Comparison of ENCODE assay signal across 1 cellular context in the genomic region with DNA sequence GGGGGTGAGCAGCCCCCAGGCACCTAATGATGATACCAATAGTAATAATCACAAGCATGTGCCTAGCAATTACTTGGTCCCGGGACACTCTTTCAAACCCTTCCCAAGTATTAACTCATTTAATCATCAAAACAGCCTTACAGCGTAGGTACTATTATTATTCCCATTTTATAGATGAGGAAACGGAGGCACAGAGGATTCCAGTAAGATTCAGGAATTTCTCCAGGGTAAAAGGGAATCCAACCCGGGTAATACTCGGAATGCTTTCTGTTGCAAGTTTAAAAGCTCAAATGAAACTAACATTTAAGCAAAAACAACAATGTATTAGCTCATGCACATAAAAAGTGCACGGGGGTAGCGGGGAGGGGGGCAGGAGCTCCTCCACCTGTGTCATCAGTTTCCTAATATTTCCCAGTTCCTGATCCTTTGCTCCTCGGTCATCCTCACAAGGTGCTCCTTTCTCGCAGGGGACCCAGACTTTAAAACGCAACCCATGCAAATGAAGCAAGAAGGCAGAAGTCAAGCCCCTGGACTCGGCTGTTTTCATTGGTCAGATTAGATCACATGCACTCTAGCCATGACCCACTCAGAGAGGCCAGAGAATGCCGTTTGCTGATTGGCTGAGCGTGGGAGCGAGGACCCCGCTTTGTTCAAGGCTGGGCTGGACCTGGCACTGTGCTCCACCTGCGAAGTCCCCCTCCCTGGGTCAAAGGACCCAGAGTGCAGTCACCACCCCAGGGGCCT.
A peak's percentile ranks its signal among the peaks of the same experiment; 100 is the strongest.
TF ChIP-seq lines count a peak whose summit lies in the region.

No MANE protein-coding gene starts in this region.

TF ChIP-seq in K562, 482 proteins besides CTCF, POLR2A, EP300 and RAD21 (continued from another document):
- TF ChIP-seq, protein P1, sequence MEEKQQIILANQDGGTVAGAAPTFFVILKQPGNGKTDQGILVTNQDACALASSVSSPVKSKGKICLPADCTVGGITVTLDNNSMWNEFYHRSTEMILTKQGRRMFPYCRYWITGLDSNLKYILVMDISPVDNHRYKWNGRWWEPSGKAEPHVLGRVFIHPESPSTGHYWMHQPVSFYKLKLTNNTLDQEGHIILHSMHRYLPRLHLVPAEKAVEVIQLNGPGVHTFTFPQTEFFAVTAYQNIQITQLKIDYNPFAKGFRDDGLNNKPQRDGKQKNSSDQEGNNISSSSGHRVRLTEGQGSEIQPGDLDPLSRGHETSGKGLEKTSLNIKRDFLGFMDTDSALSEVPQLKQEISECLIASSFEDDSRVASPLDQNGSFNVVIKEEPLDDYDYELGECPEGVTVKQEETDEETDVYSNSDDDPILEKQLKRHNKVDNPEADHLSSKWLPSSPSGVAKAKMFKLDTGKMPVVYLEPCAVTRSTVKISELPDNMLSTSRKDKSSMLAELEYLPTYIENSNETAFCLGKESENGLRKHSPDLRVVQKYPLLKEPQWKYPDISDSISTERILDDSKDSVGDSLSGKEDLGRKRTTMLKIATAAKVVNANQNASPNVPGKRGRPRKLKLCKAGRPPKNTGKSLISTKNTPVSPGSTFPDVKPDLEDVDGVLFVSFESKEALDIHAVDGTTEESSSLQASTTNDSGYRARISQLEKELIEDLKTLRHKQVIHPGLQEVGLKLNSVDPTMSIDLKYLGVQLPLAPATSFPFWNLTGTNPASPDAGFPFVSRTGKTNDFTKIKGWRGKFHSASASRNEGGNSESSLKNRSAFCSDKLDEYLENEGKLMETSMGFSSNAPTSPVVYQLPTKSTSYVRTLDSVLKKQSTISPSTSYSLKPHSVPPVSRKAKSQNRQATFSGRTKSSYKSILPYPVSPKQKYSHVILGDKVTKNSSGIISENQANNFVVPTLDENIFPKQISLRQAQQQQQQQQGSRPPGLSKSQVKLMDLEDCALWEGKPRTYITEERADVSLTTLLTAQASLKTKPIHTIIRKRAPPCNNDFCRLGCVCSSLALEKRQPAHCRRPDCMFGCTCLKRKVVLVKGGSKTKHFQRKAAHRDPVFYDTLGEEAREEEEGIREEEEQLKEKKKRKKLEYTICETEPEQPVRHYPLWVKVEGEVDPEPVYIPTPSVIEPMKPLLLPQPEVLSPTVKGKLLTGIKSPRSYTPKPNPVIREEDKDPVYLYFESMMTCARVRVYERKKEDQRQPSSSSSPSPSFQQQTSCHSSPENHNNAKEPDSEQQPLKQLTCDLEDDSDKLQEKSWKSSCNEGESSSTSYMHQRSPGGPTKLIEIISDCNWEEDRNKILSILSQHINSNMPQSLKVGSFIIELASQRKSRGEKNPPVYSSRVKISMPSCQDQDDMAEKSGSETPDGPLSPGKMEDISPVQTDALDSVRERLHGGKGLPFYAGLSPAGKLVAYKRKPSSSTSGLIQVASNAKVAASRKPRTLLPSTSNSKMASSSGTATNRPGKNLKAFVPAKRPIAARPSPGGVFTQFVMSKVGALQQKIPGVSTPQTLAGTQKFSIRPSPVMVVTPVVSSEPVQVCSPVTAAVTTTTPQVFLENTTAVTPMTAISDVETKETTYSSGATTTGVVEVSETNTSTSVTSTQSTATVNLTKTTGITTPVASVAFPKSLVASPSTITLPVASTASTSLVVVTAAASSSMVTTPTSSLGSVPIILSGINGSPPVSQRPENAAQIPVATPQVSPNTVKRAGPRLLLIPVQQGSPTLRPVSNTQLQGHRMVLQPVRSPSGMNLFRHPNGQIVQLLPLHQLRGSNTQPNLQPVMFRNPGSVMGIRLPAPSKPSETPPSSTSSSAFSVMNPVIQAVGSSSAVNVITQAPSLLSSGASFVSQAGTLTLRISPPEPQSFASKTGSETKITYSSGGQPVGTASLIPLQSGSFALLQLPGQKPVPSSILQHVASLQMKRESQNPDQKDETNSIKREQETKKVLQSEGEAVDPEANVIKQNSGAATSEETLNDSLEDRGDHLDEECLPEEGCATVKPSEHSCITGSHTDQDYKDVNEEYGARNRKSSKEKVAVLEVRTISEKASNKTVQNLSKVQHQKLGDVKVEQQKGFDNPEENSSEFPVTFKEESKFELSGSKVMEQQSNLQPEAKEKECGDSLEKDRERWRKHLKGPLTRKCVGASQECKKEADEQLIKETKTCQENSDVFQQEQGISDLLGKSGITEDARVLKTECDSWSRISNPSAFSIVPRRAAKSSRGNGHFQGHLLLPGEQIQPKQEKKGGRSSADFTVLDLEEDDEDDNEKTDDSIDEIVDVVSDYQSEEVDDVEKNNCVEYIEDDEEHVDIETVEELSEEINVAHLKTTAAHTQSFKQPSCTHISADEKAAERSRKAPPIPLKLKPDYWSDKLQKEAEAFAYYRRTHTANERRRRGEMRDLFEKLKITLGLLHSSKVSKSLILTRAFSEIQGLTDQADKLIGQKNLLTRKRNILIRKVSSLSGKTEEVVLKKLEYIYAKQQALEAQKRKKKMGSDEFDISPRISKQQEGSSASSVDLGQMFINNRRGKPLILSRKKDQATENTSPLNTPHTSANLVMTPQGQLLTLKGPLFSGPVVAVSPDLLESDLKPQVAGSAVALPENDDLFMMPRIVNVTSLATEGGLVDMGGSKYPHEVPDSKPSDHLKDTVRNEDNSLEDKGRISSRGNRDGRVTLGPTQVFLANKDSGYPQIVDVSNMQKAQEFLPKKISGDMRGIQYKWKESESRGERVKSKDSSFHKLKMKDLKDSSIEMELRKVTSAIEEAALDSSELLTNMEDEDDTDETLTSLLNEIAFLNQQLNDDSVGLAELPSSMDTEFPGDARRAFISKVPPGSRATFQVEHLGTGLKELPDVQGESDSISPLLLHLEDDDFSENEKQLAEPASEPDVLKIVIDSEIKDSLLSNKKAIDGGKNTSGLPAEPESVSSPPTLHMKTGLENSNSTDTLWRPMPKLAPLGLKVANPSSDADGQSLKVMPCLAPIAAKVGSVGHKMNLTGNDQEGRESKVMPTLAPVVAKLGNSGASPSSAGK (IDR thresholded peaks at IDR 0.05) = no peak
- TF ChIP-seq CHD4 (IDR thresholded peaks at IDR 0.05; ENCODE audit: insufficient read depth, insufficient replicate concordance, low read depth, low read length, poor library complexity, severe bottlenecking) (peak; percentile 79), ZNF263 (CRISPR knock-in tag; IDR thresholded peaks at IDR 0.05; ENCODE audit: borderline replicate concordance) (peak; percentile 51; the same call in 1 of the 2 replicates), LCOR (CRISPR knock-in tag; IDR thresholded peaks at IDR 0.05) (no peak), RBM25 (IDR thresholded peaks at IDR 0.05; ENCODE audit: low read depth, low read length, severe bottlenecking) (peak; percentile 66), BCOR (IDR thresholded peaks at IDR 0.05) (peak; percentile 44; the same call in 1 of the 2 replicates), FOXA3 (CRISPR knock-in tag; conservative IDR thresholded peaks at IDR 0.05 in 1 of 2, IDR thresholded peaks at IDR 0.05 in 1 of 2) (no peak), PTRF (tag; IDR thresholded peaks at IDR 0.05) (no peak), RAD51 (IDR thresholded peaks at IDR 0.05; ENCODE audit: borderline replicate concordance, low read depth) (peak; percentile 74), BACH1 (tag; IDR thresholded peaks at IDR 0.05) (no peak)
- TF ChIP-seq, protein P2, sequence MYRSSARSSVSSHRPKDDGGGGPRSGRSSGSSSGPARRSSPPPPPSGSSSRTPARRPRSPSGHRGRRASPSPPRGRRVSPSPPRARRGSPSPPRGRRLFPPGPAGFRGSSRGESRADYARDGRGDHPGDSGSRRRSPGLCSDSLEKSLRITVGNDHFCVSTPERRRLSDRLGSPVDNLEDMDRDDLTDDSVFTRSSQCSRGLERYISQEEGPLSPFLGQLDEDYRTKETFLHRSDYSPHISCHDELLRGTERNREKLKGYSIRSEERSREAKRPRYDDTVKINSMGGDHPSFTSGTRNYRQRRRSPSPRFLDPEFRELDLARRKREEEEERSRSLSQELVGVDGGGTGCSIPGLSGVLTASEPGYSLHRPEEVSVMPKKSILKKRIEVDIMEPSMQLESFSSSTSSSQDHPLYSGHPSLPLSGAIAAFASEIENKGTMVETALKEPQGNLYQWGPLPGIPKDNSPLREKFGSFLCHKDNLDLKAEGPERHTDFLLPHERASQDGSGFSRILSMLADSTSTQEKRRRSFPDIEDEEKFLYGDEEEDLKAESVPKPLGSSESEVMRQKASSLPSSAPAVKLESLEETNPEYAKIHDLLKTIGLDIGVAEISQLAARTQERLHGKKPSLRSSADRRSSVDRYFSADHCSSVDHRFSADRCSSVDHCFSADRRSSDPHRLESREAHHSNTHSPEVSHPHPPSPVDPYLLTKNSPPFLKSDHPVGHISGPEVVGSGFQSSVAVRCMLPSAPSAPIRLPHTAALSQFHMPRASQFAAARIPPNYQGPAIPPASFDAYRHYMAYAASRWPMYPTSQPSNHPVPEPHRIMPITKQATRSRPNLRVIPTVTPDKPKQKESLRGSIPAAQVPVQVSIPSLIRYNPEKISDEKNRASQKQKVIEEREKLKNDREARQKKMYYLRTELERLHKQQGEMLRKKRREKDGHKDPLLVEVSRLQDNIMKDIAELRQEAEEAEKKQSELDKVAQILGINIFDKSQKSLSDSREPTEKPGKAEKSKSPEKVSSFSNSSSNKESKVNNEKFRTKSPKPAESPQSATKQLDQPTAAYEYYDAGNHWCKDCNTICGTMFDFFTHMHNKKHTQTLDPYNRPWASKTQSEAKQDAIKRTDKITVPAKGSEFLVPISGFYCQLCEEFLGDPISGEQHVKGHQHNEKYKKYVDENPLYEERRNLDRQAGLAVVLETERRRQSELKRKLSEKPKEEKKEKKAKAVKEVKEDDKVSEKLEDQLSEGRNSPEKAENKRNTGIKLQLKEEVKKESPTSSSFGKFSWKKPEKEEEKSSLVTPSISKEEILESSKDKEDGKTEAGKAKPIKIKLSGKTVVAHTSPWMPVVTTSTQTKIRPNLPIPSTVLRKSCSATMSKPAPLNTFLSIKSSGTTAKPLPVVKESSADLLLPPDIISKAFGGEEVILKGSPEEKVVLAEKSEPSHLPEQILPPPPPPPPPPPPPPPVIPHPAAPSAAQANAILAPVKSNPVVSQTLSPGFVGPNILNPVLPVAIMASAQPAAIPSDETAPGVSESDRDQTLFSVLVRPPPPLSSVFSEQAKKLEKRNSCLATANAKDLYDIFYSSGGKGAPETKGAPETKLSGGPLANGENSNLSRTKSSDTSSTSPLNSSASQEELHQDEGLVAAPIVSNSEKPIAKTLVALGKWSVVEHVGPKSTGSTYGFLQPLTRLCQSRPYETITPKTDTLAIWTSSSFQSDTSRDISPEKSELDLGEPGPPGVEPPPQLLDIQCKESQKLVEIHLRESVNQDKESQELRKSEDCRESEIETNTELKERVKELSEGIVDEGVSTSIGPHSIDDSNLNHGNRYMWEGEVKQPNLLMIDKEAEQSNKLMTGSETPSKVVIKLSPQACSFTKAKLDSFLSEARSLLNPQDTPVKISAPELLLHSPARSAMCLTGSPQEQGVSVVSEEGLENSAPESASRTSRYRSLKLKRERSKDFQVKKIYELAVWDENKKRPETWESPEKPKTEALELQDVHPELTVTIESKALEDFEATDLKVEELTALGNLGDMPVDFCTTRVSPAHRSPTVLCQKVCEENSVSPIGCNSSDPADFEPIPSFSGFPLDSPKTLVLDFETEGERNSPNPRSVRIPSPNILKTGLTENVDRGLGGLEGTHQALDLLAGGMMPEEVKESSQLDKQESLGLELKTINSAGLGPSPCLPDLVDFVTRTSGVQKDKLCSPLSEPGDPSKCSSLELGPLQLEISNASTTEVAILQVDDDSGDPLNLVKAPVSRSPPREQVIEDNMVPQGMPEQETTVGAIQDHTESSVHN (IDR thresholded peaks at IDR 0.05; ENCODE audit: borderline replicate concordance in 1 of 2, low read depth in 1 of 2) = no peak
- TF ChIP-seq, protein P3, sequence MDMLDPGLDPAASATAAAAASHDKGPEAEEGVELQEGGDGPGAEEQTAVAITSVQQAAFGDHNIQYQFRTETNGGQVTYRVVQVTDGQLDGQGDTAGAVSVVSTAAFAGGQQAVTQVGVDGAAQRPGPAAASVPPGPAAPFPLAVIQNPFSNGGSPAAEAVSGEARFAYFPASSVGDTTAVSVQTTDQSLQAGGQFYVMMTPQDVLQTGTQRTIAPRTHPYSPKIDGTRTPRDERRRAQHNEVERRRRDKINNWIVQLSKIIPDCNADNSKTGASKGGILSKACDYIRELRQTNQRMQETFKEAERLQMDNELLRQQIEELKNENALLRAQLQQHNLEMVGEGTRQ (CRISPR knock-in tag; IDR thresholded peaks at IDR 0.05) = peak; percentile 87
- TF ChIP-seq, protein P4, sequence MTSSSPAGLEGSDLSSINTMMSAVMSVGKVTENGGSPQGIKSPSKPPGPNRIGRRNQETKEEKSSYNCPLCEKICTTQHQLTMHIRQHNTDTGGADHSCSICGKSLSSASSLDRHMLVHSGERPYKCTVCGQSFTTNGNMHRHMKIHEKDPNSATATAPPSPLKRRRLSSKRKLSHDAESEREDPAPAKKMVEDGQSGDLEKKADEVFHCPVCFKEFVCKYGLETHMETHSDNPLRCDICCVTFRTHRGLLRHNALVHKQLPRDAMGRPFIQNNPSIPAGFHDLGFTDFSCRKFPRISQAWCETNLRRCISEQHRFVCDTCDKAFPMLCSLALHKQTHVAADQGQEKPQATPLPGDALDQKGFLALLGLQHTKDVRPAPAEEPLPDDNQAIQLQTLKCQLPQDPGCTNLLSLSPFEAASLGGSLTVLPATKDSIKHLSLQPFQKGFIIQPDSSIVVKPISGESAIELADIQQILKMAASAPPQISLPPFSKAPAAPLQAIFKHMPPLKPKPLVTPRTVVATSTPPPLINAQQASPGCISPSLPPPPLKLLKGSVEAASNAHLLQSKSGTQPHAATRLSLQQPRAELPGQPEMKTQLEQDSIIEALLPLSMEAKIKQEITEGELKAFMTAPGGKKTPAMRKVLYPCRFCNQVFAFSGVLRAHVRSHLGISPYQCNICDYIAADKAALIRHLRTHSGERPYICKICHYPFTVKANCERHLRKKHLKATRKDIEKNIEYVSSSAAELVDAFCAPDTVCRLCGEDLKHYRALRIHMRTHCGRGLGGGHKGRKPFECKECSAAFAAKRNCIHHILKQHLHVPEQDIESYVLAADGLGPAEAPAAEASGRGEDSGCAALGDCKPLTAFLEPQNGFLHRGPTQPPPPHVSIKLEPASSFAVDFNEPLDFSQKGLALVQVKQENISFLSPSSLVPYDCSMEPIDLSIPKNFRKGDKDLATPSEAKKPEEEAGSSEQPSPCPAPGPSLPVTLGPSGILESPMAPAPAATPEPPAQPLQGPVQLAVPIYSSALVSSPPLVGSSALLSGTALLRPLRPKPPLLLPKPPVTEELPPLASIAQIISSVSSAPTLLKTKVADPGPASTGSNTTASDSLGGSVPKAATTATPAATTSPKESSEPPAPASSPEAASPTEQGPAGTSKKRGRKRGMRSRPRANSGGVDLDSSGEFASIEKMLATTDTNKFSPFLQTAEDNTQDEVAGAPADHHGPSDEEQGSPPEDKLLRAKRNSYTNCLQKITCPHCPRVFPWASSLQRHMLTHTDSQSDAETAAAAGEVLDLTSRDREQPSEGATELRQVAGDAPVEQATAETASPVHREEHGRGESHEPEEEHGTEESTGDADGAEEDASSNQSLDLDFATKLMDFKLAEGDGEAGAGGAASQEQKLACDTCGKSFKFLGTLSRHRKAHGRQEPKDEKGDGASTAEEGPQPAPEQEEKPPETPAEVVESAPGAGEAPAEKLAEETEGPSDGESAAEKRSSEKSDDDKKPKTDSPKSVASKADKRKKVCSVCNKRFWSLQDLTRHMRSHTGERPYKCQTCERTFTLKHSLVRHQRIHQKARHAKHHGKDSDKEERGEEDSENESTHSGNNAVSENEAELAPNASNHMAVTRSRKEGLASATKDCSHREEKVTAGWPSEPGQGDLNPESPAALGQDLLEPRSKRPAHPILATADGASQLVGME (CRISPR knock-in tag; IDR thresholded peaks at IDR 0.05) = no peak
- TF ChIP-seq, protein P5, sequence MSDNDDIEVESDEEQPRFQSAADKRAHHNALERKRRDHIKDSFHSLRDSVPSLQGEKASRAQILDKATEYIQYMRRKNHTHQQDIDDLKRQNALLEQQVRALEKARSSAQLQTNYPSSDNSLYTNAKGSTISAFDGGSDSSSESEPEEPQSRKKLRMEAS (CRISPR knock-in tag; IDR thresholded peaks at IDR 0.05) = no peak
- TF ChIP-seq, protein P6, sequence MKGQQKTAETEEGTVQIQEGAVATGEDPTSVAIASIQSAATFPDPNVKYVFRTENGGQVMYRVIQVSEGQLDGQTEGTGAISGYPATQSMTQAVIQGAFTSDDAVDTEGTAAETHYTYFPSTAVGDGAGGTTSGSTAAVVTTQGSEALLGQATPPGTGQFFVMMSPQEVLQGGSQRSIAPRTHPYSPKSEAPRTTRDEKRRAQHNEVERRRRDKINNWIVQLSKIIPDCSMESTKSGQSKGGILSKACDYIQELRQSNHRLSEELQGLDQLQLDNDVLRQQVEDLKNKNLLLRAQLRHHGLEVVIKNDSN (CRISPR knock-in tag; IDR thresholded peaks at IDR 0.05) = peak; percentile 85
